In the genomic region with DNA sequence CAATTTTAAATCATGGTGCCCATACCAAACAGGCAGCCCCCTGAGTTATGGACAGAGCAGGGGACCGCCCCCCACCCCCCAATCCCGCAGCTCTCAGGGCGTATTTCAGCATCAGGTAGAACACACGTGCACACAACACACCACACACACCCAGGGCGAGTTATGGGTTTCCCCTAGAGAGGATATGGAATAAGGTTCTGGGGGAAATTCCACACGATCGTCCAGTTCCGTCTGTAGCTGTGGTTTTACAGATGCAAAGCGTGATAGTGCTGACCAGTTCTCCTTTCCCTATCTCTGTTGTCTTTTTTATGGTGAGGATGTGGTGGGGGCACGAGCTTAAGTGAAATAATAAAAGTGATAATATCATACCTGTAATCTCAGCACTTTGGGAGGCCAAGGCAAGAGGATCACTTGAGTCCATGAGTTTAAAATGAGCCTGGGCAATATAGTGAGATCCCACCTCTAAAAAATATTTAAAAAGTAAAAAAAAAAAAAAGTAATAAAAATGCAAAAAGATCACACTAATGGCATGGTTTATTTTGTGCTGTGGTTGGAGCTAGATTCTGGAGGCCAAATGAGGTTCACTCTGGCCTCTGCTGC, we compare ENCODE assay signal across 11 cellular contexts. TPM values are rescaled to one million over a fixed set of nuclear protein-coding genes. Genes with fewer than 3 reads are reported as not detected.
DNase-seq lines count a peak whose midpoint lies in the region; ATAC-seq and TF ChIP-seq lines count a peak whose summit lies in the region.
"Had no signal": no experiment of that assay in that cellular context is flagged by ENCODE, and none has a peak within 500 bp of the region (broad histone marks: within the 10 kb centered on the region; RNA-seq: fewer than 3 reads in every experiment).

No MANE protein-coding gene starts in this region.

- peaks cover 48% of the 10 kb centered on the region for H3K4me1 ChIP-seq in RWPE2 (ENCODE audit: insufficient read depth, poor library complexity, severe bottlenecking)
- H3K4me1 ChIP-seq in BE2C: no peaks in the 10 kb centered on the region
- H3K4me1 ChIP-seq: SJCRH30 had no signal

- no peaks in the 10 kb centered on the region for H3K9me3 ChIP-seq in RWPE2 (ENCODE audit: severe bottlenecking)
- no peaks in the 10 kb centered on the region for H3K9me3 ChIP-seq in BE2C
- H3K9me3 ChIP-seq: SJCRH30 had no signal

- H3K27me3 Mint-ChIP-seq in naive B cell: no peaks in the 10 kb centered on the region
- peaks cover 1% of the 10 kb centered on the region for H3K27me3 Mint-ChIP-seq in endothelial cell (ENCODE audit: unreplicated experiment)
- peaks cover 16% of the 10 kb centered on the region for H3K27me3 Mint-ChIP-seq in activated CD8-positive, alpha-beta memory T cell treated with anti-CD3 and anti-CD28 coated beads, Interleukin-2, amount 10 ng/mL, durations not matched to agents 7 days and 5 days

- H3K4me3 ChIP-seq in RWPE2 (ENCODE audit: severe bottlenecking) (no peak overlapping the region), BE2C (ENCODE audit: low read depth, low read length) (no peak overlapping the region)
- H3K4me3 ChIP-seq: SJCRH30 had no signal

- H3K4me3 Mint-ChIP-seq in naive B cell (peak overlapping the region; percentile 54 to 92 (median 78)), endothelial cell (ENCODE audit: unreplicated experiment) (no peak overlapping the region)
- H3K4me3 Mint-ChIP-seq in activated CD8-positive, alpha-beta memory T cell treated with anti-CD3 and anti-CD28 coated beads, Interleukin-2, amount 10 ng/mL, durations not matched to agents 7 days and 5 days: no peak overlapping the region

- H3K36me3 ChIP-seq in RWPE2 (ENCODE audit: low read depth) (no peaks in the 10 kb centered on the region), BE2C (no peaks in the 10 kb centered on the region)
- H3K36me3 ChIP-seq: SJCRH30 had no signal

- CTCF ChIA-PET in activated CD8-positive, alpha-beta memory T cell treated with anti-CD3 and anti-CD28 coated beads, Interleukin-2, amount 10 ng/mL, durations not matched to agents 7 days and 5 days (lab: Charles Lee): interaction anchor here (0.7 kb wide), 1 partner anchor 263 kb away, joined by 3 read pairs; no protein-coding TSS in a partner anchor

- TF ChIP-seq CTCF in RWPE2 (IDR thresholded peaks at IDR 0.05; ENCODE audit: poor library complexity, severe bottlenecking) (no peak), BE2C (IDR thresholded peaks at IDR 0.05; ENCODE audit: low read depth, low read length) (no peak), endothelial cell (IDR thresholded peaks at IDR 0.05; ENCODE audit: unreplicated experiment) (no peak)

- H3K4me1 Mint-ChIP-seq in naive B cell (peaks cover 63 to 93% (median 71%) of the 10 kb centered on the region in 3 donors), endothelial cell (ENCODE audit: unreplicated experiment) (peaks cover 15% of the 10 kb centered on the region)
- peaks cover 46% of the 10 kb centered on the region for H3K4me1 Mint-ChIP-seq in activated CD8-positive, alpha-beta memory T cell treated with anti-CD3 and anti-CD28 coated beads, Interleukin-2, amount 10 ng/mL, durations not matched to agents 7 days and 5 days

- peak overlapping the region; percentile 94 for H3K27ac ChIP-seq in RWPE2 (ENCODE audit: poor library complexity, severe bottlenecking)
- H3K27ac ChIP-seq: SJCRH30 had no signal

- H3K36me3 Mint-ChIP-seq in naive B cell (peaks cover 0 to 4% of the 10 kb centered on the region in 2 donors), endothelial cell (ENCODE audit: low read depth, unreplicated experiment) (no peaks in the 10 kb centered on the region)
- no peaks in the 10 kb centered on the region for H3K36me3 Mint-ChIP-seq in activated CD8-positive, alpha-beta memory T cell treated with anti-CD3 and anti-CD28 coated beads, Interleukin-2, amount 10 ng/mL, durations not matched to agents 7 days and 5 days

- peak; percentile 45 for ATAC-seq in GM18498 (IDR thresholded peaks at IDR 0.05; ENCODE audit: unreplicated experiment)
- peak; percentile 51 for ATAC-seq in GM21825 (IDR thresholded peaks at IDR 0.05; ENCODE audit: unreplicated experiment)
- ATAC-seq in RWPE2 (ENCODE audit: low read depth): no peak
- ATAC-seq in naive B cell (ENCODE audit: low read depth in 2 of 2): peak; percentile 83
- no peak for ATAC-seq in activated CD8-positive, alpha-beta memory T cell treated with anti-CD3 and anti-CD28 coated beads, Interleukin-2, amount 10 ng/mL, durations not matched to agents 7 days and 5 days

- DNase-seq in RWPE2 (ENCODE audit: low spot score) (no peak), naive B cell (peak; percentile 63), kidney tubule cell (ENCODE audit: low spot score) (no peak), BE2C (no peak), endothelial cell (ENCODE audit: low spot score) (no peak)
- DNase-seq in activated CD8-positive, alpha-beta memory T cell treated with anti-CD3 and anti-CD28 coated beads, Interleukin-2, amount 10 ng/mL, durations not matched to agents 7 days and 5 days: no peak
- DNase-seq: occipital lobe, SJCRH30 had no signal

- H3K27ac Mint-ChIP-seq in naive B cell: peak overlapping the region; percentile 85 to 99 (median 94)
- no peak overlapping the region for H3K27ac Mint-ChIP-seq in endothelial cell (ENCODE audit: unreplicated experiment)
- no peak overlapping the region for H3K27ac Mint-ChIP-seq in activated CD8-positive, alpha-beta memory T cell treated with anti-CD3 and anti-CD28 coated beads, Interleukin-2, amount 10 ng/mL, durations not matched to agents 7 days and 5 days

- H3K9me3 Mint-ChIP-seq in naive B cell: no peaks in the 10 kb centered on the region
- H3K9me3 Mint-ChIP-seq in endothelial cell (ENCODE audit: unreplicated experiment): no peaks in the 10 kb centered on the region
- H3K9me3 Mint-ChIP-seq in activated CD8-positive, alpha-beta memory T cell treated with anti-CD3 and anti-CD28 coated beads, Interleukin-2, amount 10 ng/mL, durations not matched to agents 7 days and 5 days (ENCODE audit: low read depth): no peaks in the 10 kb centered on the region
- H3K9me3 Mint-ChIP-seq: activated naive CD4-positive, alpha-beta T cell treated with anti-CD3 and anti-CD28 coated beads, Interleukin-2, amount 50 U/mL, for 72 hours had no signal

- no peaks in the 10 kb centered on the region for H3K27me3 ChIP-seq in RWPE2 (ENCODE audit: insufficient read depth, poor library complexity, severe bottlenecking)
- H3K27me3 ChIP-seq in BE2C: no peaks in the 10 kb centered on the region
- H3K27me3 ChIP-seq: SJCRH30 had no signal

RNA-seq across cellular contexts. Expression of a gene that starts 25.1 kb away (rescaled TPM):
- polyA plus RNA-seq in naive B cell (ENCODE audit: low read depth in 6 of 6): 1 to 10 TPM in 5 of 6 donors, not detected in 1; 2.6 to 4.6 (median 3.4) TPM
- polyA plus RNA-seq in BE2C (2012; ENCODE audit: insufficient read depth, insufficient read length, low read depth): 0.40 TPM
- total RNA-seq in endothelial cell (ENCODE audit: unreplicated experiment): 34.3 TPM
- 10 to 100 TPM in 1 of 2 experiments, 1 to 10 TPM in 1; 6.4 to 10.7 TPM for total RNA-seq in activated CD8-positive, alpha-beta memory T cell treated with anti-CD3 and anti-CD28 coated beads, Interleukin-2, amount 10 ng/mL, durations not matched to agents 7 days and 5 days

RNA-seq across cellular contexts. Expression of a gene that starts 49.6 kb away (rescaled TPM):
- 1 to 10 TPM in 4 of 6 donors, under 1 TPM in 1, not detected in 1; 0.91 to 3.7 (median 1.4) TPM for polyA plus RNA-seq in naive B cell (ENCODE audit: low read depth in 6 of 6)
- polyA plus RNA-seq in BE2C (2012; ENCODE audit: insufficient read depth, insufficient read length, low read depth): 11.9 TPM
- 7.5 TPM for total RNA-seq in endothelial cell (ENCODE audit: unreplicated experiment)
- total RNA-seq in activated CD8-positive, alpha-beta memory T cell treated with anti-CD3 and anti-CD28 coated beads, Interleukin-2, amount 10 ng/mL, durations not matched to agents 7 days and 5 days: 10 to 100 TPM; 10.8 to 13.4 TPM

Comparison
In these comparisons a context has a peak if more than half of its experiments do, and no peak if none do; other contexts are left out.
1. ATAC-seq: peak in GM18498 (single experiment), GM21825 (single experiment) and naive B cell (2 of 2); none in RWPE2 (single experiment) and activated CD8-positive, alpha-beta memory T cell treated with anti-CD3 and anti-CD28 coated beads, Interleukin-2, amount 10 ng/mL, durations not matched to agents 7 days and 5 days (single experiment).
2. H3K27ac Mint-ChIP-seq: peak in naive B cell (6 of 6); none in endothelial cell (single experiment) and activated CD8-positive, alpha-beta memory T cell treated with anti-CD3 and anti-CD28 coated beads, Interleukin-2, amount 10 ng/mL, durations not matched to agents 7 days and 5 days (single experiment).
3. H3K4me3 Mint-ChIP-seq: peak in naive B cell (8 of 8); none in endothelial cell (single experiment) and activated CD8-positive, alpha-beta memory T cell treated with anti-CD3 and anti-CD28 coated beads, Interleukin-2, amount 10 ng/mL, durations not matched to agents 7 days and 5 days (single experiment).